21 cellular contexts compared by ENCODE assay signal in genomic region chr16:7849891-7850290, GRCh38.
"Had no signal": no experiment of that assay in that cellular context is flagged by ENCODE, and none has a peak within 500 bp of the region (broad histone marks: within the 10 kb centered on the region; RNA-seq: fewer than 3 reads in every experiment).

No MANE protein-coding gene starts in this region.

- H3K27ac Mint-ChIP-seq: activated CD4-positive, alpha-beta memory T cell treated with anti-CD3 and anti-CD28 coated beads, Interleukin-2, amount 10 ng/mL, durations not matched to agents 7 days and 5 days; activated naive CD4-positive, alpha-beta T cell treated with anti-CD3 and anti-CD28 coated beads for 36 hours; activated naive CD8-positive, alpha-beta T cell treated with anti-CD3 and anti-CD28 coated beads, Interleukin-2, amount 10 ng/mL, durations not matched to agents 7 days and 5 days; activated T-cell treated with anti-CD3 and anti-CD28 coated beads, Interleukin-2, amount 50 U/mL, for 72 hours; naive B cell; T-helper 17 cell had no signal

- H3K27ac ChIP-seq: foreskin keratinocyte, spleen, tibial nerve had no signal

- H3K4me1 Mint-ChIP-seq: activated CD4-positive, alpha-beta memory T cell treated with anti-CD3 and anti-CD28 coated beads, Interleukin-2, amount 10 ng/mL, durations not matched to agents 7 days and 5 days; activated naive CD8-positive, alpha-beta T cell treated with anti-CD3 and anti-CD28 coated beads, Interleukin-2, amount 10 ng/mL, durations not matched to agents 7 days and 5 days; naive B cell; T-helper 17 cell had no signal

- H3K9me3 ChIP-seq: tibial nerve had no signal

- H3K36me3 Mint-ChIP-seq: activated naive CD8-positive, alpha-beta T cell treated with anti-CD3 and anti-CD28 coated beads, Interleukin-2, amount 10 ng/mL, durations not matched to agents 7 days and 5 days; naive B cell had no signal

- H3K36me3 ChIP-seq: spleen, tibial nerve had no signal

- H3K27me3 ChIP-seq: foreskin keratinocyte, spleen, tibial nerve had no signal

- H3K4me3 Mint-ChIP-seq: activated CD4-positive, alpha-beta memory T cell treated with anti-CD3 and anti-CD28 coated beads, Interleukin-2, amount 10 ng/mL, durations not matched to agents 7 days and 5 days; activated naive CD4-positive, alpha-beta T cell treated with anti-CD3 and anti-CD28 coated beads for 36 hours; activated naive CD8-positive, alpha-beta T cell treated with anti-CD3 and anti-CD28 coated beads, Interleukin-2, amount 10 ng/mL, durations not matched to agents 7 days and 5 days; activated T-cell treated with anti-CD3 and anti-CD28 coated beads, Interleukin-2, amount 50 U/mL, for 72 hours; naive B cell; T-helper 17 cell had no signal

- DNase-seq: activated CD4-positive, alpha-beta memory T cell treated with anti-CD3 and anti-CD28 coated beads, Interleukin-2, amount 10 ng/mL, durations not matched to agents 7 days and 5 days; activated CD4-positive, alpha-beta T cell treated with anti-CD3 and anti-CD28 coated beads for 4 hours; activated CD4-positive, CD25-positive, alpha-beta regulatory T cell; activated effector memory CD4-positive, alpha-beta T cell treated with Interleukin-2 at 50 U/mL for 16 hours; activated naive CD4-positive, alpha-beta T cell treated with anti-CD3 and anti-CD28 coated beads for 36 hours; activated naive CD8-positive, alpha-beta T cell treated with anti-CD3 and anti-CD28 coated beads, Interleukin-2, amount 10 ng/mL, durations not matched to agents 7 days and 5 days; activated T-cell treated with anti-CD3 and anti-CD28 coated beads, Interleukin-2, amount 50 U/mL, for 72 hours; amygdala; dermis blood vessel endothelial cell; effector CD8-positive, alpha-beta T cell; erythroblast; foreskin keratinocyte; naive B cell; occipital lobe; spleen; stimulated activated CD4-positive, alpha-beta T cell treated with anti-CD3 and anti-CD28 coated beads, Interleukin-4, amount 100 ng/mL, for 4 hours; stimulated activated naive CD8-positive, alpha-beta T cell treated with anti-CD3 and anti-CD28 coated beads, Interleukin-15, Interleukin-2, amounts not matched to agents 100 U/mL and 50 U/mL, for 24 hours; T-helper 17 cell had no signal

- H3K4me3 ChIP-seq: lung, spleen, tibial nerve had no signal

- ATAC-seq: activated T-cell treated with anti-CD3 and anti-CD28 coated beads, Interleukin-2, amount 50 U/mL, for 72 hours; foreskin keratinocyte; left lobe of liver; stimulated activated naive CD8-positive, alpha-beta T cell treated with anti-CD3 and anti-CD28 coated beads, Interleukin-15, Interleukin-2, amounts not matched to agents 100 U/mL and 50 U/mL, for 24 hours; T-helper 17 cell had no signal

- H3K4me1 ChIP-seq: foreskin keratinocyte, spleen, tibial nerve had no signal

- H3K27me3 Mint-ChIP-seq: activated CD4-positive, alpha-beta memory T cell treated with anti-CD3 and anti-CD28 coated beads, Interleukin-2, amount 10 ng/mL, durations not matched to agents 7 days and 5 days; activated naive CD8-positive, alpha-beta T cell treated with anti-CD3 and anti-CD28 coated beads, Interleukin-2, amount 10 ng/mL, durations not matched to agents 7 days and 5 days; naive B cell; T-helper 17 cell had no signal
